In the genomic region with DNA sequence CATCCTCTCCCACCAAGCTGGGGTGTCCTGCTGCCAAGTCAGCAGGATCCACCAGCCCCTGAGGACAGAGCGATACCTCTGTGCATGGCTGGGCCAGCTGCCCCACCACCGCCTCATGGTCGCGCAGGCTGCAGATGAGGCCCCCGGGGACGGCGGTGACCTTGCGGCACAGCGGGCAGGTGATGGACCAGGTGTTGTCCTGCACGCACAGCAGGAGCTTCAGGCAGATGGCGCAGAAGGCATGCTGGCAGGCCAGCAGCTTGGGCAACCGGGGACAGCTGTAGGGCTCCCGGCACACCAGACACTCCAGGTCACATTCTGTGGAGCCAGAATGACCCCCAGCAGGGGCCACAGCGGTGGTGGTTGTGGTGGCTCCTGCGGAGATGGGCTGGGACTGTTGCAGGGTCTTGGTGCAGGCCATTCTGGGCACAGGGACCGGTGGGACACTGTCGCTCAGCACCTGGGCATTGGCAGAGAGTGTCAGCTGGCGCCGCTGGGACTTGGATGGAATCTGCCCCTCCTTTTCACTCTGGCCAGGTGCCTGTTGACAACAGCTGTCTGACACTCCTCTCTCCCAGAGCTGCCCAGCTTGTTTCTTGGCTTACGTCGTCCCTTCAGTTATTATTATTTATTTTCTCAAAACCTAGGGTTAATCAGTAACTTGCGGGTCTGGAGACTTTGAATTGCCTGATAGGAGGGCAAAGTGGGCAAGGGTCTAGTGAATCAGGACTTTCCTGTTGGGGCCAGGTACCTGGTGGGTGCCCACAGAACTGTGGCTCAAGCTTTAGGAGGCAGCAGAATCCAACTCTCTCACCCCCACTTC, we compare ENCODE assay signal across 14 cellular contexts. TPM values are rescaled to one million over a fixed set of nuclear protein-coding genes. Genes with fewer than 3 reads are reported as not detected.
DNase-seq lines count a peak whose midpoint lies in the region; ATAC-seq and FAIRE-seq lines count a peak whose summit lies in the region.
"Had no signal": no experiment of that assay in that cellular context is flagged by ENCODE, and none has a peak within 500 bp of the region (broad histone marks: within the 10 kb centered on the region; RNA-seq: fewer than 3 reads in every experiment).

A gene with protein sequence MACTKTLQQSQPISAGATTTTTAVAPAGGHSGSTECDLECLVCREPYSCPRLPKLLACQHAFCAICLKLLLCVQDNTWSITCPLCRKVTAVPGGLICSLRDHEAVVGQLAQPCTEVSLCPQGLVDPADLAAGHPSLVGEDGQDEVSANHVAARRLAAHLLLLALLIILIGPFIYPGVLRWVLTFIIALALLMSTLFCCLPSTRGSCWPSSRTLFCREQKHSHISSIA (minus strand): TSS at position 603 of the 823 bp plus-strand sequence. CDS start 182 bp downstream, at position 421.

- 19 to 60% (median 34%) methylated on average over 20 to 22 of the region's 22 CpGs for WGBS in small intestine, 3 donors

- peak within 1 kb of the TSS; percentile 48; the same call in 1 of the 2 replicates for H3K27ac ChIP-seq in HUES6 (ENCODE audit: low read depth, low read length)
- H3K27ac ChIP-seq in small intestine (ENCODE audit: low read depth in 1 of 2, low read length in 1 of 2), result peak within 1 kb of the TSS; percentile 92 to 96

- no peaks in the 10 kb centered on the region for H3K27me3 ChIP-seq in HUES6 (ENCODE audit: control insufficient read depth, insufficient read depth, low read length)
- H3K27me3 ChIP-seq in small intestine (ENCODE audit: control insufficient read depth in 2 of 2, insufficient read depth in 2 of 2, low read length in 2 of 2), result no peaks in the 10 kb centered on the region
- H3K27me3 ChIP-seq: tibial nerve had no signal

- no peaks in the 10 kb centered on the region for H3K9me3 ChIP-seq in HUES6 (ENCODE audit: control insufficient read depth, insufficient read depth, low read depth, low read length)
- no peaks in the 10 kb centered on the region for H3K9me3 ChIP-seq in small intestine (ENCODE audit: control insufficient read depth, low read depth)
- H3K9me3 ChIP-seq: SK-N-SH, tibial nerve had no signal

- H3K4me1 ChIP-seq in HUES6 (ENCODE audit: control insufficient read depth, insufficient read depth, low read length), result peaks cover 31% of the 10 kb centered on the region
- H3K4me1 ChIP-seq in small intestine (ENCODE audit: control insufficient read depth in 2 of 2, insufficient read depth in 1 of 2, low read depth in 1 of 2, low read length in 1 of 2), result peaks cover 0 to 2% of the 10 kb centered on the region in 2 donors
- H3K4me1 ChIP-seq: tibial nerve had no signal

- H3K4me3 ChIP-seq in HUES6 (ENCODE audit: low read depth, low read length) (no peak within 1 kb of the TSS), small intestine (ENCODE audit: low read depth in 1 of 2, low read length in 2 of 2) (peak within 1 kb of the TSS; percentile 8 to 82)
- H3K4me3 ChIP-seq: tibial nerve had no signal

- no peak within 1 kb of the TSS for H3K9ac ChIP-seq in HUES6 (ENCODE audit: low read length)
- H3K9ac ChIP-seq: SK-N-SH had no signal

- FAIRE-seq in small intestine (lab: Jason Lieb, UNC), result no peak

- no peaks in the 10 kb centered on the region for H3K36me3 ChIP-seq in HUES6 (ENCODE audit: control insufficient read depth, insufficient read depth, low read length)
- H3K36me3 ChIP-seq in small intestine (ENCODE audit: control insufficient read depth in 2 of 2, insufficient read depth in 2 of 2, low read length in 2 of 2), result no peaks in the 10 kb centered on the region
- H3K36me3 ChIP-seq: tibial nerve had no signal

- ATAC-seq in HG02973 (IDR thresholded peaks at IDR 0.05; ENCODE audit: unreplicated experiment), result no peak
- ATAC-seq: activated CD8-positive, alpha-beta T cell treated with anti-CD3 and anti-CD28 coated beads, Interleukin-2, amount 10 ng/mL, durations not matched to agents 7 days and 5 days; activated naive CD8-positive, alpha-beta T cell treated with anti-CD3 and anti-CD28 coated beads, Interleukin-2, amount 50 U/mL, for 24 hours had no signal

- peak; percentile 58 for DNase-seq in NCI-H345 treated with DMSO at 0.1 percent for 48 hours (lab: John Stamatoyannopoulos, UW; ENCODE audit: unreplicated experiment)
- DNase-seq in kidney glomerular epithelial cell (lab: John Stamatoyannopoulos, UW), result peak; percentile 31
- peak; percentile 99 for DNase-seq in small intestine
- DNase-seq in middle frontal gyrus (ENCODE audit: extremely low spot score, low spot score), result no peak
- no peak for DNase-seq in islet precursor cell
- DNase-seq in activated CD4-positive, alpha-beta T cell treated with anti-CD3 and anti-CD28 coated beads for 48 hours, result no peak
- DNase-seq: activated CD8-positive, alpha-beta T cell treated with anti-CD3 and anti-CD28 coated beads, Interleukin-2, amount 10 ng/mL, durations not matched to agents 7 days and 5 days; activated naive CD8-positive, alpha-beta T cell treated with anti-CD3 and anti-CD28 coated beads, Interleukin-2, amount 50 U/mL, for 24 hours; effector CD4-positive, alpha-beta T cell; NCI-H1048; SK-N-SH had no signal

RNA-seq across cellular contexts. Expression of the gene that starts here (rescaled TPM):
- polyA plus RNA-seq in small intestine, result 100 to 1,000 TPM in 2 of 3 donors, 10 to 100 TPM in 1; 47.0 to 257 (median 162) TPM
- polyA plus RNA-seq: SK-N-SH had no signal

Comparison
In these comparisons a context has a peak if more than half of its experiments do, and no peak if none do; other contexts are left out.
1. DNase-seq: peak in NCI-H345 treated with DMSO at 0.1 percent for 48 hours (single experiment), kidney glomerular epithelial cell (single experiment) and small intestine (single experiment); none in middle frontal gyrus (single experiment), islet precursor cell (single experiment) and activated CD4-positive, alpha-beta T cell treated with anti-CD3 and anti-CD28 coated beads for 48 hours (single experiment).